Comparison of ENCODE assay signal across 16 cellular contexts in the genomic region with DNA sequence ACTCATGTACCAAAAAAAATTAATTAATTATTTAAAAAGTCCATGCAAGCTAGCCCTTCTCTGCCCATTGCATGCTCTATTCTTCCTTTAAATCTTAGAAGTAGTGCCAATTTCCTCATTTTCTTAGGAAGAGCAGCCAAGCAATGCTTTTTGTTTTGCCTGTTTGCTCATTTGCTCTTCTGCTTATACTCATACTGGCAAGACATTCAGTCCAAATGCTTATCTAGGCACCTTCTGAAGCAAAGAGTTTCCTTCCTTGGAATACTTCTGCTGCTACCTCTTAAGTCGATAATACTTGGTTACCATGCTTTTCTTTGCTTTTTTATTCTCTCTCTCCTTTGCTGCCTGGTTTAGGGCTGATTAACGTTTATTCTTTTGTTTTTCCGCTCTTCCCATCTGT.
DNase-seq lines count a peak whose midpoint lies in the region; ATAC-seq and TF ChIP-seq lines count a peak whose summit lies in the region.
"Had no signal": no experiment of that assay in that cellular context is flagged by ENCODE, and none has a peak within 500 bp of the region (broad histone marks: within the 10 kb centered on the region; RNA-seq: fewer than 3 reads in every experiment).

No MANE protein-coding gene starts in this region.

- H3K27me3 Mint-ChIP-seq in CD4-positive, alpha-beta T cell, result no peaks in the 10 kb centered on the region
- H3K27me3 Mint-ChIP-seq in H9 (ENCODE audit: low read depth), result no peaks in the 10 kb centered on the region; the same call in 1 of the 2 replicates
- H3K27me3 Mint-ChIP-seq in naive thymus-derived CD4-positive, alpha-beta T cell, result no peaks in the 10 kb centered on the region

- no peak overlapping the region for H3K4ac ChIP-seq in H9 (ENCODE audit: low read depth, low read length)

- TF ChIP-seq CTCF in CD4-positive, alpha-beta T cell (IDR thresholded peaks at IDR 0.05), result no peak
- TF ChIP-seq CTCF in H9 (conservative IDR thresholded peaks at IDR 0.05) (no peak), body of pancreas (IDR thresholded peaks at IDR 0.05) (no peak)

- no peak overlapping the region for H3K14ac ChIP-seq in H9 (ENCODE audit: insufficient read depth, low read length)

- H3T11ph ChIP-seq in H9 (ENCODE audit: low read length), result no peak overlapping the region

- H2BK120ac ChIP-seq in H9 (ENCODE audit: low read depth, low read length, poor library complexity, severe bottlenecking), result no peak overlapping the region

- H3K4me3 ChIP-seq in body of pancreas, result no peak overlapping the region
- H3K4me3 ChIP-seq in naive thymus-derived CD4-positive, alpha-beta T cell (ENCODE audit: low read length), result no peak overlapping the region
- H3K4me3 ChIP-seq: GM12878, GM23338 had no signal

- no peak overlapping the region for H2AFZ ChIP-seq in H9 (ENCODE audit: low read length)
- H2AFZ ChIP-seq: GM23338 had no signal

- H2AK5ac ChIP-seq in H9 (ENCODE audit: insufficient read length, low read length), result no peak overlapping the region

- H3K9me3 ChIP-seq in CD4-positive, alpha-beta T cell (ENCODE audit: control insufficient read depth, low read length), result no peaks in the 10 kb centered on the region
- no peaks in the 10 kb centered on the region for H3K9me3 ChIP-seq in H9 (ENCODE audit: control insufficient read depth, low read depth, low read length)
- H3K9me3 ChIP-seq in body of pancreas, result no peaks in the 10 kb centered on the region
- H3K9me3 ChIP-seq in naive thymus-derived CD4-positive, alpha-beta T cell (ENCODE audit: control insufficient read depth in 2 of 3, low read length in 3 of 3), result no peaks in the 10 kb centered on the region
- H3K9me3 ChIP-seq: Caco-2 had no signal

- H3K36me3 ChIP-seq in body of pancreas (replicated peaks in 1 of 2; ENCODE audit: insufficient read depth in 1 of 2, low read depth in 2 of 2), result no peaks in the 10 kb centered on the region
- H3K36me3 ChIP-seq in naive thymus-derived CD4-positive, alpha-beta T cell (ENCODE audit: control insufficient read depth in 2 of 3, insufficient read depth in 3 of 3, low read length in 3 of 3), result no peaks in the 10 kb centered on the region

- H3K23me2 ChIP-seq in H9 (ENCODE audit: insufficient read length, low read depth, low read length, poor library complexity, severe bottlenecking), result no peaks in the 10 kb centered on the region

- peaks cover 4% of the 10 kb centered on the region; the same call in 1 of the 2 replicates for H3K4me1 ChIP-seq in H9 (ENCODE audit: insufficient read depth, low read length)
- H3K4me1 ChIP-seq in body of pancreas, result peaks cover 31% of the 10 kb centered on the region
- H3K4me1 ChIP-seq in naive thymus-derived CD4-positive, alpha-beta T cell (ENCODE audit: control insufficient read depth in 2 of 2, insufficient read depth in 2 of 2, low read length in 2 of 2), result no peaks in the 10 kb centered on the region
- H3K4me1 ChIP-seq: Caco-2 had no signal

- intact Hi-C loops in CD4-positive, alpha-beta T cell (cut with DNase I, micrococcal nuclease), result no loop called here
- intact Hi-C loops in body of pancreas (cut with DNase I), result no loop called here
- intact Hi-C loops in naive thymus-derived CD4-positive, alpha-beta T cell (cut with micrococcal nuclease), result no loop called here

- CTCF ChIA-PET in CD4-positive, alpha-beta T cell (lab: Charles Lee), result no interaction called here
- CTCF ChIA-PET in naive thymus-derived CD4-positive, alpha-beta T cell (lab: Charles Lee), result no interaction called here

- H3K27me3 ChIP-seq in CD4-positive, alpha-beta T cell (ENCODE audit: control insufficient read depth, insufficient read depth, low read length), result no peaks in the 10 kb centered on the region
- H3K27me3 ChIP-seq in H9 (ENCODE audit: insufficient read depth, low read length) (no peaks in the 10 kb centered on the region), body of pancreas (no peaks in the 10 kb centered on the region)
- H3K27me3 ChIP-seq in naive thymus-derived CD4-positive, alpha-beta T cell (ENCODE audit: control insufficient read depth in 2 of 2, insufficient read depth in 2 of 2, low read length in 2 of 2), result no peaks in the 10 kb centered on the region

- WGBS in H9 (ENCODE audit: extremely low coverage, insufficient read length, low lambda C conversion rate), result no CpG with 5 or more reads among the region's 3 CpGs
- WGBS in body of pancreas, 2 donors, result 17 to 23% methylated on average over 3 of the region's 3 CpGs

- H3K79me1 ChIP-seq in H9 (ENCODE audit: insufficient read depth, low read depth, low read length, poor library complexity, severe bottlenecking), result no peaks in the 10 kb centered on the region

- DNase-seq in CD4-positive, alpha-beta T cell, result no peak
- DNase-seq in H9, result no peak
- no peak for DNase-seq in body of pancreas
- DNase-seq in naive thymus-derived CD4-positive, alpha-beta T cell, result no peak
- DNase-seq in DMS79 treated with DMSO at 0.1 percent for 48 hours (lab: John Stamatoyannopoulos, UW), result no peak
- no peak for DNase-seq in NCI-H524 (lab: John Stamatoyannopoulos, UW)
- no peak for DNase-seq in cortex of kidney (lab: John Stamatoyannopoulos, UW)
- no peak for DNase-seq in stimulated activated CD4-positive, alpha-beta T cell treated with anti-CD3 and anti-CD28 coated beads, Interleukin-2, amount 100 ng/mL, for 48 hours
- DNase-seq: C1 segment of cervical spinal cord; Caco-2; CD8-positive, alpha-beta T cell; EL; GDM1; HCEC 1CT had no signal

- H3K9me3 Mint-ChIP-seq in CD4-positive, alpha-beta T cell, result peaks cover 15% of the 10 kb centered on the region
- H3K9me3 Mint-ChIP-seq in H9, result peaks cover 18 to 22% of the 10 kb centered on the region in 2 experiments
- peaks cover 0 to 10% (median 4%) of the 10 kb centered on the region in 11 donors for H3K9me3 Mint-ChIP-seq in naive thymus-derived CD4-positive, alpha-beta T cell
- H3K9me3 Mint-ChIP-seq: CD8-positive, alpha-beta T cell had no signal

- H3K27ac Mint-ChIP-seq in CD4-positive, alpha-beta T cell, result peak overlapping the region; percentile 83
- peak overlapping the region; percentile 24 to 76 (median 42); a peak in 4 of 7 replicates for H3K27ac Mint-ChIP-seq in H9
- H3K27ac Mint-ChIP-seq in naive thymus-derived CD4-positive, alpha-beta T cell, result peak overlapping the region in 6 of 9 donors; percentile 39 to 89 (median 86)
- H3K27ac Mint-ChIP-seq: CD8-positive, alpha-beta T cell; GM23338 had no signal

- H4K20me1 ChIP-seq in H9 (ENCODE audit: control insufficient read depth, insufficient read depth, insufficient read length), result no peaks in the 10 kb centered on the region

- no peak overlapping the region for H3K4me2 ChIP-seq in H9 (ENCODE audit: insufficient read depth, insufficient read length, low read length)
- H3K4me2 ChIP-seq: GM23338 had no signal

- no peak for TF ChIP-seq POLR2A in body of pancreas (IDR thresholded peaks at IDR 0.05)

- no peak overlapping the region for H4K91ac ChIP-seq in H9 (ENCODE audit: insufficient read length, low read depth, low read length)

- no peak overlapping the region for H2BK5ac ChIP-seq in H9 (ENCODE audit: insufficient read length, low read length)

- POLR2A ChIA-PET in CD4-positive, alpha-beta T cell (lab: Charles Lee), result interaction anchor here (0.6 to 1.2 kb wide), 3 partner anchors 14 to 55 kb away, joined by 3 to 5 read pairs (median 3); no protein-coding TSS in a partner anchor
- POLR2A ChIA-PET in naive thymus-derived CD4-positive, alpha-beta T cell (lab: Charles Lee), result interaction anchor here (0.5 kb wide), 1 partner anchor 462 kb away, joined by 4 read pairs; no protein-coding TSS in a partner anchor

- H2BK20ac ChIP-seq in H9 (ENCODE audit: low read depth, low read length, poor library complexity, severe bottlenecking), result no peak overlapping the region

- no peak overlapping the region for H3K27ac ChIP-seq in CD4-positive, alpha-beta T cell (ENCODE audit: low read depth, low read length)
- no peak overlapping the region for H3K27ac ChIP-seq in H9 (ENCODE audit: insufficient read length, low read depth, low read length)
- H3K27ac ChIP-seq in body of pancreas, result peak overlapping the region; percentile 32 to 74 (median 62)
- no peak overlapping the region for H3K27ac ChIP-seq in naive thymus-derived CD4-positive, alpha-beta T cell (ENCODE audit: low read depth, low read length)

- no peak for ATAC-seq in CD4-positive, alpha-beta T cell (ENCODE audit: poor library complexity)
- peak; percentile 53 for ATAC-seq in body of pancreas
- ATAC-seq in naive thymus-derived CD4-positive, alpha-beta T cell, result no peak
- ATAC-seq: CD8-positive, alpha-beta T cell; GM12878; GM23338 had no signal

- no peak overlapping the region for H3K56ac ChIP-seq in H9 (ENCODE audit: insufficient read length, low read depth, low read length)

- no peak overlapping the region for H4K8ac ChIP-seq in H9 (replicated peaks; ENCODE audit: insufficient read length, low read depth, low read length)

- no peaks in the 10 kb centered on the region for H3K36me3 Mint-ChIP-seq in CD4-positive, alpha-beta T cell (ENCODE audit: low read depth)
- H3K36me3 Mint-ChIP-seq in H9 (ENCODE audit: insufficient read depth in 1 of 3, low read depth in 3 of 3), result peaks cover 4 to 27% (median 9%) of the 10 kb centered on the region in 3 experiments; a peak in 6 of 7 replicates
- peaks cover 0 to under 1% (median 0%) of the 10 kb centered on the region in 5 donors for H3K36me3 Mint-ChIP-seq in naive thymus-derived CD4-positive, alpha-beta T cell
- H3K36me3 Mint-ChIP-seq: CD8-positive, alpha-beta T cell had no signal

- H4K5ac ChIP-seq in H9 (ENCODE audit: insufficient read length, low read depth, low read length), result no peak overlapping the region

- H2BK15ac ChIP-seq in H9 (ENCODE audit: low read depth, low read length), result no peak overlapping the region

- H3K79me2 ChIP-seq in H9 (ENCODE audit: insufficient read depth, low read length), result no peaks in the 10 kb centered on the region

- no peak overlapping the region for H2BK12ac ChIP-seq in H9 (ENCODE audit: insufficient read length, low read depth, low read length)

- no peak overlapping the region for H3K9ac ChIP-seq in H9 (ENCODE audit: extremely low read depth, insufficient read length, low read length)

- H3K23ac ChIP-seq in H9 (ENCODE audit: insufficient read length, low read depth, low read length), result no peak overlapping the region

- peaks cover 36% of the 10 kb centered on the region for H3K4me1 Mint-ChIP-seq in CD4-positive, alpha-beta T cell (ENCODE audit: low read depth)
- H3K4me1 Mint-ChIP-seq in H9, result peaks cover 31 to 33% of the 10 kb centered on the region in 2 experiments
- peaks cover 0 to 48% (median 23%) of the 10 kb centered on the region in 7 donors for H3K4me1 Mint-ChIP-seq in naive thymus-derived CD4-positive, alpha-beta T cell
- H3K4me1 Mint-ChIP-seq: GM23338 had no signal

- H3K18ac ChIP-seq in H9 (ENCODE audit: insufficient read length, low read depth, low read length), result no peak overlapping the region

- H3K4me3 Mint-ChIP-seq in CD4-positive, alpha-beta T cell, result no peak overlapping the region
- H3K4me3 Mint-ChIP-seq in H9, result no peak overlapping the region
- H3K4me3 Mint-ChIP-seq in naive thymus-derived CD4-positive, alpha-beta T cell, result peak overlapping the region in 7 of 10 donors; percentile 45 to 85 (median 53)
- H3K4me3 Mint-ChIP-seq: CD8-positive, alpha-beta T cell; GM23338 had no signal

Comparison
In these comparisons a context has a peak if more than half of its experiments do, and no peak if none do; other contexts are left out.
1. H3K27ac ChIP-seq: peak in body of pancreas (4 of 4); none in CD4-positive, alpha-beta T cell (single experiment), H9 (single experiment) and naive thymus-derived CD4-positive, alpha-beta T cell (single experiment).
2. H3K4me3 Mint-ChIP-seq: peak in naive thymus-derived CD4-positive, alpha-beta T cell (7 of 10); none in CD4-positive, alpha-beta T cell (single experiment) and H9 (0 of 2).
3. Peak in every context shown above with its lines, with median percentiles within 50 percentile points of each other: H3K27ac Mint-ChIP-seq.